1 cellular context compared by ENCODE assay signal in the genomic region with DNA sequence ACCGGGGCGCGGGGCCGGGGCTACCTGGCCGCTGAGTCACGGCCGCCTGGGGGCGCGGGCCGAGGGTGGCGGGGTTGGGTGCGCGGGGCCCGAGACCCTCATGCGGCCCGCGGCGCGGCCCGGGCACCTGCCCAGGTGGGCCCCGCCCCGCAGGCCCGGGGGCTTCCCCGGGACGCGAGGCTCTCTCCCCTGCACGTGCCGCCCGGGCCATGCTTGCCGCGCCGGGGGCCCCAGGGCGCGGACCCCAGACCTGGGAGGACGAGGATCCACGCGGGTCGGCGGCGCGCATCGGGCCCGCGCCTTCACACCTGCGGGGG.
TF ChIP-seq lines count a peak whose summit lies in the region.

No MANE protein-coding gene starts in this region.

TF ChIP-seq in WTC11, 78 proteins besides CTCF, POLR2A, EP300 and RAD21 (continued from another document):
- TF ChIP-seq, protein P1, sequence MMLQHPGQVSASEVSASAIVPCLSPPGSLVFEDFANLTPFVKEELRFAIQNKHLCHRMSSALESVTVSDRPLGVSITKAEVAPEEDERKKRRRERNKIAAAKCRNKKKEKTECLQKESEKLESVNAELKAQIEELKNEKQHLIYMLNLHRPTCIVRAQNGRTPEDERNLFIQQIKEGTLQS (CRISPR knock-in tag; conservative IDR thresholded peaks at IDR 0.05): no peak
- TF ChIP-seq, protein P2, sequence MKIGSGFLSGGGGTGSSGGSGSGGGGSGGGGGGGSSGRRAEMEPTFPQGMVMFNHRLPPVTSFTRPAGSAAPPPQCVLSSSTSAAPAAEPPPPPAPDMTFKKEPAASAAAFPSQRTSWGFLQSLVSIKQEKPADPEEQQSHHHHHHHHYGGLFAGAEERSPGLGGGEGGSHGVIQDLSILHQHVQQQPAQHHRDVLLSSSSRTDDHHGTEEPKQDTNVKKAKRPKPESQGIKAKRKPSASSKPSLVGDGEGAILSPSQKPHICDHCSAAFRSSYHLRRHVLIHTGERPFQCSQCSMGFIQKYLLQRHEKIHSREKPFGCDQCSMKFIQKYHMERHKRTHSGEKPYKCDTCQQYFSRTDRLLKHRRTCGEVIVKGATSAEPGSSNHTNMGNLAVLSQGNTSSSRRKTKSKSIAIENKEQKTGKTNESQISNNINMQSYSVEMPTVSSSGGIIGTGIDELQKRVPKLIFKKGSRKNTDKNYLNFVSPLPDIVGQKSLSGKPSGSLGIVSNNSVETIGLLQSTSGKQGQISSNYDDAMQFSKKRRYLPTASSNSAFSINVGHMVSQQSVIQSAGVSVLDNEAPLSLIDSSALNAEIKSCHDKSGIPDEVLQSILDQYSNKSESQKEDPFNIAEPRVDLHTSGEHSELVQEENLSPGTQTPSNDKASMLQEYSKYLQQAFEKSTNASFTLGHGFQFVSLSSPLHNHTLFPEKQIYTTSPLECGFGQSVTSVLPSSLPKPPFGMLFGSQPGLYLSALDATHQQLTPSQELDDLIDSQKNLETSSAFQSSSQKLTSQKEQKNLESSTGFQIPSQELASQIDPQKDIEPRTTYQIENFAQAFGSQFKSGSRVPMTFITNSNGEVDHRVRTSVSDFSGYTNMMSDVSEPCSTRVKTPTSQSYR (CRISPR knock-in tag; IDR thresholded peaks at IDR 0.05): no peak
- TF ChIP-seq KAT7 (CRISPR knock-in tag; IDR thresholded peaks at IDR 0.05; ENCODE audit: borderline replicate concordance): no peak
TF ChIP-seq in WTC11: peak in this region for 0.
